ENCODE assay signal across 25 cellular contexts in genomic region chr15:93067649-93068085, GRCh38. TPM values are rescaled to one million over a fixed set of nuclear protein-coding genes. Genes with fewer than 3 reads are reported as not detected.
DNase-seq lines count a peak whose midpoint lies in the region; ATAC-seq, FAIRE-seq and TF ChIP-seq lines count a peak whose summit lies in the region.
"Had no signal": no experiment of that assay in that cellular context is flagged by ENCODE, and none has a peak within 500 bp of the region (broad histone marks: within the 10 kb centered on the region; RNA-seq: fewer than 3 reads in every experiment).

No MANE protein-coding gene starts in this region.

- no peak overlapping the region for H3K9ac ChIP-seq in PC-3 (ENCODE audit: low read length)

- intact Hi-C loops in ascending aorta (cut with DNase I), result no loop called here
- intact Hi-C loops in PC-3 (cut with micrococcal nuclease), result no loop called here

- no peaks in the 10 kb centered on the region for H3F3A ChIP-seq in PC-3 (ENCODE audit: low read length, unreplicated experiment)

- POLR2A ChIA-PET in PC-3 (lab: Charles Lee; ENCODE audit: unreplicated experiment), result no interaction called here

- H4K20me1 ChIP-seq in PC-3 (ENCODE audit: low read length), result no peaks in the 10 kb centered on the region

- no peak for DNase-seq in ascending aorta (ENCODE audit: low spot score in 2 of 2)
- peak; percentile 50 for DNase-seq in epithelial cell of esophagus (ENCODE audit: low read depth)
- DNase-seq in occipital lobe (lab: John Stamatoyannopoulos, UW), result peak; percentile 26
- no peak for DNase-seq in thoracic aorta (ENCODE audit: low spot score)
- no peak for DNase-seq in NOMO-1 treated with dmso at 0.1 percent for 144 hours (lab: John Stamatoyannopoulos, UW; ENCODE audit: unreplicated experiment)
- DNase-seq in PC-3, result no peak
- no peak for DNase-seq in small intestine
- no peak for DNase-seq in activated naive CD4-positive, alpha-beta T cell treated with Interleukin-2 at 50 U/mL for 16 hours
- DNase-seq: activated CD4-positive, alpha-beta T cell treated with anti-CD3 and anti-CD28 coated beads, Interleukin-2, amount 10 ng/mL, durations not matched to agents 7 days and 5 days; activated CD8-positive, alpha-beta memory T cell treated with anti-CD3 and anti-CD28 coated beads, Interleukin-2, amount 10 ng/mL, durations not matched to agents 7 days and 5 days; activated naive CD4-positive, alpha-beta T cell treated with anti-CD3 and anti-CD28 coated beads for 36 hours; activated T-cell treated with anti-CD3 and anti-CD28 coated beads, Interleukin-2, amount 50 U/mL, for 72 hours; Calu3; Kasumi-1; NCI-H1048; NCI-H1694 treated with DMSO at 0.1 percent for 48 hours; NCI-H2171 treated with DMSO at 0.1 percent for 48 hours; NCI-H526 had no signal

- TF ChIP-seq CTCF in ascending aorta (IDR thresholded peaks at IDR 0.05), result no peak
- no peak for TF ChIP-seq CTCF in epithelial cell of esophagus (IDR thresholded peaks at IDR 0.05; ENCODE audit: insufficient read depth, low read depth, low read length, missing control alignments)
- TF ChIP-seq CTCF in thoracic aorta (IDR thresholded peaks at IDR 0.05), result peak; percentile 9
- no peak for TF ChIP-seq CTCF in PC-3 (conservative IDR thresholded peaks at IDR 0.05; ENCODE audit: low read depth, low read length)

- no peak overlapping the region for H3K4me2 ChIP-seq in PC-3 (ENCODE audit: low read length)

- no peaks in the 10 kb centered on the region for H3K9me3 ChIP-seq in ascending aorta
- H3K9me3 ChIP-seq in thoracic aorta, result no peaks in the 10 kb centered on the region
- no peaks in the 10 kb centered on the region for H3K9me3 ChIP-seq in PC-3 (ENCODE audit: low read length)
- no peaks in the 10 kb centered on the region for H3K9me3 ChIP-seq in small intestine (ENCODE audit: control insufficient read depth, low read depth)

- 79 to 93% (median 83%) methylated on average over 4 of the region's 4 CpGs for WGBS in small intestine, 3 donors

- H3K4me1 ChIP-seq in ascending aorta, result peaks cover 18 to 45% of the 10 kb centered on the region in 2 donors
- peaks cover 28 to 84% of the 10 kb centered on the region in 2 donors for H3K4me1 ChIP-seq in thoracic aorta (ENCODE audit: control insufficient read depth in 1 of 2, low read depth in 2 of 2)
- peaks cover 32% of the 10 kb centered on the region for H3K4me1 ChIP-seq in PC-3 (ENCODE audit: insufficient read depth, low read length)
- no peaks in the 10 kb centered on the region for H3K4me1 ChIP-seq in small intestine (ENCODE audit: control insufficient read depth in 2 of 2, insufficient read depth in 1 of 2, low read depth in 1 of 2, low read length in 1 of 2)

- H3K27me3 ChIP-seq in ascending aorta (no peaks in the 10 kb centered on the region), thoracic aorta (replicated peaks; ENCODE audit: insufficient read depth) (no peaks in the 10 kb centered on the region), PC-3 (ENCODE audit: low read length) (peaks cover 15% of the 10 kb centered on the region), small intestine (ENCODE audit: control insufficient read depth in 2 of 2, insufficient read depth in 2 of 2, low read length in 2 of 2) (peaks cover 0 to 11% of the 10 kb centered on the region in 2 donors)

- no peaks in the 10 kb centered on the region for H3K79me2 ChIP-seq in PC-3 (ENCODE audit: low read length)

- BruUV-seq in PC-3 (replicated peaks; lab: Mats Ljungman, UMichigan), result no TSS peak

- no peak for FAIRE-seq in small intestine (lab: Jason Lieb, UNC)
- FAIRE-seq: endothelial cell of umbilical vein, GM12891, HepG2 had no signal

- H3K9me2 ChIP-seq in PC-3 (replicated peaks; ENCODE audit: low read length), result no peaks in the 10 kb centered on the region

- CTCF ChIA-PET in PC-3 (lab: Charles Lee), result no interaction called here

- ATAC-seq in thoracic aorta (ENCODE audit: insufficient number of reproducible peaks, low FRiP score, low read depth) (no peak), PC-3 (no peak)
- ATAC-seq: activated CD8-positive, alpha-beta memory T cell treated with anti-CD3 and anti-CD28 coated beads, Interleukin-2, amount 10 ng/mL, durations not matched to agents 7 days and 5 days; activated T-cell treated with anti-CD3 and anti-CD28 coated beads, Interleukin-2, amount 50 U/mL, for 72 hours; HepG2; natural killer cell treated with Interleukin-12 subunit alpha and Interleukin-12 subunit beta and Interleukin-15 and Interleukin-18, amount 100 ng/mL, for 72 hours had no signal

- H2AFZ ChIP-seq in PC-3 (ENCODE audit: low read length), result no peak overlapping the region

- H3K27ac ChIP-seq in ascending aorta (peak overlapping the region; percentile 73 to 86), thoracic aorta (peak overlapping the region; percentile 70 to 81), PC-3 (ENCODE audit: low read length) (no peak overlapping the region), small intestine (ENCODE audit: low read depth in 1 of 2, low read length in 1 of 2) (no peak overlapping the region)

- H3K36me3 ChIP-seq in ascending aorta (peaks cover 4 to 8% of the 10 kb centered on the region in 2 donors), thoracic aorta (peaks cover 4% of the 10 kb centered on the region), PC-3 (ENCODE audit: low read depth, low read length) (no peaks in the 10 kb centered on the region), small intestine (ENCODE audit: control insufficient read depth in 2 of 2, insufficient read depth in 2 of 2, low read length in 2 of 2) (no peaks in the 10 kb centered on the region)

- H3K4me3 ChIP-seq in ascending aorta, result peak overlapping the region in 1 of 2 donors; percentile 38
- no peak overlapping the region for H3K4me3 ChIP-seq in epithelial cell of esophagus (ENCODE audit: low read length)
- peak overlapping the region; percentile 50 for H3K4me3 ChIP-seq in thoracic aorta
- no peak overlapping the region for H3K4me3 ChIP-seq in PC-3 (ENCODE audit: low read length)
- H3K4me3 ChIP-seq in small intestine (ENCODE audit: low read depth in 1 of 2, low read length in 2 of 2), result no peak overlapping the region
- H3K4me3 ChIP-seq: skin epidermis had no signal

RNA-seq across cellular contexts. Expression of gene RGMA, which starts 21.3 kb away (rescaled TPM):
- total RNA-seq in ascending aorta (76.7 TPM), occipital lobe (8.1 TPM), thoracic aorta (10 to 100 TPM; 22.1 to 55.7 TPM), PC-3 (2014; rRNA removed) (1.3 and 2.5 TPM in 2 replicates)
- 10 to 100 TPM in 1 of 3 donors, 1 to 10 TPM in 1, not detected in 1; 1.1 to 15.2 TPM for polyA plus RNA-seq in small intestine
- total RNA-seq: Daoy; HepG2; natural killer cell treated with Interleukin-12 subunit alpha and Interleukin-12 subunit beta and Interleukin-15 and Interleukin-18, amount 100 ng/mL, for 72 hours; RPMI7951 had no signal
- polyA plus RNA-seq: HepG2 had no signal

Comparison
In these comparisons a context has a peak if more than half of its experiments do, and no peak if none do; other contexts are left out.
1. DNase-seq: peak in epithelial cell of esophagus (single experiment) and occipital lobe (single experiment); none in ascending aorta (0 of 2), thoracic aorta (single experiment), NOMO-1 treated with dmso at 0.1 percent for 144 hours (single experiment), PC-3 (single experiment), small intestine (single experiment) and activated naive CD4-positive, alpha-beta T cell treated with Interleukin-2 at 50 U/mL for 16 hours (single experiment).
2. H3K27ac ChIP-seq: peak in ascending aorta (2 of 2) and thoracic aorta (2 of 2); none in PC-3 (single experiment) and small intestine (0 of 2).